1 cellular context compared by ENCODE assay signal in the genomic region with DNA sequence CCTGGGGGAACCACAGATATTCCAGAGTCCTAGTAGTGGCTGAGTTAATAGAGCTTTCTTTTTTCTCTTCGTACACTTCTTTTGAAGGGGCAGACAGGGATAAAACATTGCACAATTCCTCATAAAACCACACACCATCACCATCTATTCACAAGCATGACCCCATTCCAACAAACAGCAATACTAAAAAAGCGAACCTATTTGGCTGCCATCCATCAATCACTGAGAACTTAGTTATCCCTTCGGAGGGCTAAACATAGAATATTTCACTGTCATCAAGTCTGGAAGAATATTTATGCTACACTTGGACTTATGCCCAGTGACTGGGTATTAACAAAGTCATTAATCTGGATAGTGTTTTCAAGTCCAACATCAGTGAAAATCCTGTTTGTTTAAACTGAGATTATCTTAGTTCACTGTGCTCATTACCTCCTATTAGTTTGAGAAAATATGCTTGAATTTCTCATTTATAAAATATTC.
TF ChIP-seq lines count a peak whose summit lies in the region.

No MANE protein-coding gene starts in this region.

TF ChIP-seq in HEK293, 187 proteins besides CTCF, POLR2A, EP300 and RAD21 (continued from another document):
- TF ChIP-seq, protein P1, sequence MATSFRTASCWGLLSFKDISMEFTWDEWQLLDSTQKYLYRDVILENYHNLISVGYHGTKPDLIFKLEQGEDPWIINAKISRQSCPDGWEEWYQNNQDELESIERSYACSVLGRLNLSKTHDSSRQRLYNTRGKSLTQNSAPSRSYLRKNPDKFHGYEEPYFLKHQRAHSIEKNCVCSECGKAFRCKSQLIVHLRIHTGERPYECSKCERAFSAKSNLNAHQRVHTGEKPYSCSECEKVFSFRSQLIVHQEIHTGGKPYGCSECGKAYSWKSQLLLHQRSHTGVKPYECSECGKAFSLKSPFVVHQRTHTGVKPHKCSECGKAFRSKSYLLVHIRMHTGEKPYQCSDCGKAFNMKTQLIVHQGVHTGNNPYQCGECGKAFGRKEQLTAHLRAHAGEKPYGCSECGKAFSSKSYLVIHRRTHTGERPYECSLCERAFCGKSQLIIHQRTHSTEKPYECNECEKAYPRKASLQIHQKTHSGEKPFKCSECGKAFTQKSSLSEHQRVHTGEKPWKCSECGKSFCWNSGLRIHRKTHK (tag by site-specific recombination; IDR thresholded peaks at IDR 0.05) = no peak
- TF ChIP-seq ZNF223 (tag by site-specific recombination; IDR thresholded peaks at IDR 0.05) = no peak
- TF ChIP-seq, protein P2, sequence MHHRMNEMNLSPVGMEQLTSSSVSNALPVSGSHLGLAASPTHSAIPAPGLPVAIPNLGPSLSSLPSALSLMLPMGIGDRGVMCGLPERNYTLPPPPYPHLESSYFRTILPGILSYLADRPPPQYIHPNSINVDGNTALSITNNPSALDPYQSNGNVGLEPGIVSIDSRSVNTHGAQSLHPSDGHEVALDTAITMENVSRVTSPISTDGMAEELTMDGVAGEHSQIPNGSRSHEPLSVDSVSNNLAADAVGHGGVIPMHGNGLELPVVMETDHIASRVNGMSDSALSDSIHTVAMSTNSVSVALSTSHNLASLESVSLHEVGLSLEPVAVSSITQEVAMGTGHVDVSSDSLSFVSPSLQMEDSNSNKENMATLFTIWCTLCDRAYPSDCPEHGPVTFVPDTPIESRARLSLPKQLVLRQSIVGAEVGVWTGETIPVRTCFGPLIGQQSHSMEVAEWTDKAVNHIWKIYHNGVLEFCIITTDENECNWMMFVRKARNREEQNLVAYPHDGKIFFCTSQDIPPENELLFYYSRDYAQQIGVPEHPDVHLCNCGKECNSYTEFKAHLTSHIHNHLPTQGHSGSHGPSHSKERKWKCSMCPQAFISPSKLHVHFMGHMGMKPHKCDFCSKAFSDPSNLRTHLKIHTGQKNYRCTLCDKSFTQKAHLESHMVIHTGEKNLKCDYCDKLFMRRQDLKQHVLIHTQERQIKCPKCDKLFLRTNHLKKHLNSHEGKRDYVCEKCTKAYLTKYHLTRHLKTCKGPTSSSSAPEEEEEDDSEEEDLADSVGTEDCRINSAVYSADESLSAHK (tag by site-specific recombination; IDR thresholded peaks at IDR 0.05) = peak; percentile 97
- TF ChIP-seq YY1 (tag by site-specific recombination; IDR thresholded peaks at IDR 0.05) = peak; percentile 47; the same call in 1 of the 2 replicates
- TF ChIP-seq SCRT1 (tag by site-specific recombination; IDR thresholded peaks at IDR 0.05; ENCODE audit: borderline replicate concordance) = peak; percentile 57; the same call in 1 of the 2 replicates
- TF ChIP-seq ZNF211 (tag by site-specific recombination; IDR thresholded peaks at IDR 0.05; ENCODE audit: low read depth) = no peak
- no peak; the same call in 1 of the 2 replicates for TF ChIP-seq TRIM28 (IDR thresholded peaks at IDR 0.05; ENCODE audit: borderline replicate concordance, low read length)
- TF ChIP-seq, protein P3, sequence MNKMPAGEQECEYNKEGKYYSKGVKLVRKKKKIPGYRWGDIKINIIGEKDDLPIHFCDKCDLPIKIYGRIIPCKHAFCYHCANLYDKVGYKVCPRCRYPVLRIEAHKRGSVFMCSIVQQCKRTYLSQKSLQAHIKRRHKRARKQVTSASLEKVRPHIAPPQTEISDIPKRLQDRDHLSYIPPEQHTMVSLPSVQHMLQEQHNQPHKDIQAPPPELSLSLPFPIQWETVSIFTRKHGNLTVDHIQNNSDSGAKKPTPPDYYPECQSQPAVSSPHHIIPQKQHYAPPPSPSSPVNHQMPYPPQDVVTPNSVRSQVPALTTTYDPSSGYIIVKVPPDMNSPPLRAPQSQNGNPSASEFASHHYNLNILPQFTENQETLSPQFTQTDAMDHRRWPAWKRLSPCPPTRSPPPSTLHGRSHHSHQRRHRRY (tag by site-specific recombination; IDR thresholded peaks at IDR 0.05) = 0 out of 2 replicates have a peak, but pooled peaks have one; percentile 58
- TF ChIP-seq ZNF843 (tag by site-specific recombination; IDR thresholded peaks at IDR 0.05) = peak; percentile 99
- TF ChIP-seq ZNF155 (tag by site-specific recombination; IDR thresholded peaks at IDR 0.05) = no peak
- TF ChIP-seq SP3 (tag by site-specific recombination; IDR thresholded peaks at IDR 0.05) = no peak
- TF ChIP-seq SALL2 (tag by site-specific recombination; IDR thresholded peaks at IDR 0.05; ENCODE audit: borderline replicate concordance) = no peak
- TF ChIP-seq EGR2 (tag by site-specific recombination; IDR thresholded peaks at IDR 0.05; ENCODE audit: low read depth) = no peak
- TF ChIP-seq ZNF426 (tag by site-specific recombination; IDR thresholded peaks at IDR 0.05) = 0 out of 2 replicates have a peak, but pooled peaks have one; percentile 4
- TF ChIP-seq OVOL3 (tag by site-specific recombination; IDR thresholded peaks at IDR 0.05) = peak; percentile 89
- TF ChIP-seq BCL11A (tag by site-specific recombination; IDR thresholded peaks at IDR 0.05; ENCODE audit: low read depth) = 0 out of 2 replicates have a peak, but pooled peaks have one; percentile 64
- no peak for TF ChIP-seq ZNF266 (tag by site-specific recombination; IDR thresholded peaks at IDR 0.05; ENCODE audit: low read depth)
- TF ChIP-seq ZNF558 (tag by site-specific recombination; IDR thresholded peaks at IDR 0.05) = no peak
- TF ChIP-seq KLF9 (tag by site-specific recombination; IDR thresholded peaks at IDR 0.05; ENCODE audit: low read depth) = no peak
- peak; percentile 78 for TF ChIP-seq ZNF501 (tag by site-specific recombination; IDR thresholded peaks at IDR 0.05)
- no peak for TF ChIP-seq REPIN1 (tag by site-specific recombination; IDR thresholded peaks at IDR 0.05; ENCODE audit: low read depth)
- 0 out of 2 replicates have a peak, but pooled peaks have one; percentile 35 for TF ChIP-seq ZNF146 (tag by site-specific recombination; IDR thresholded peaks at IDR 0.05)
- TF ChIP-seq GLI4 (tag by site-specific recombination; IDR thresholded peaks at IDR 0.05) = no peak
- TF ChIP-seq, protein P4, sequence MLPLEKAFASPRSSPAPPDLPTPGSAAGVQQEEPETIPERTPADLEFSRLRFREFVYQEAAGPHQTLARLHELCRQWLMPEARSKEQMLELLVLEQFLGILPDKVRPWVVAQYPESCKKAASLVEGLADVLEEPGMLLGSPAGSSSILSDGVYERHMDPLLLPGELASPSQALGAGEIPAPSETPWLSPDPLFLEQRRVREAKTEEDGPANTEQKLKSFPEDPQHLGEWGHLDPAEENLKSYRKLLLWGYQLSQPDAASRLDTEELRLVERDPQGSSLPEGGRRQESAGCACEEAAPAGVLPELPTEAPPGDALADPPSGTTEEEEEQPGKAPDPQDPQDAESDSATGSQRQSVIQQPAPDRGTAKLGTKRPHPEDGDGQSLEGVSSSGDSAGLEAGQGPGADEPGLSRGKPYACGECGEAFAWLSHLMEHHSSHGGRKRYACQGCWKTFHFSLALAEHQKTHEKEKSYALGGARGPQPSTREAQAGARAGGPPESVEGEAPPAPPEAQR (tag by site-specific recombination; IDR thresholded peaks at IDR 0.05) = no peak
